ENCODE assay signal across 18 cellular contexts in the genomic region with DNA sequence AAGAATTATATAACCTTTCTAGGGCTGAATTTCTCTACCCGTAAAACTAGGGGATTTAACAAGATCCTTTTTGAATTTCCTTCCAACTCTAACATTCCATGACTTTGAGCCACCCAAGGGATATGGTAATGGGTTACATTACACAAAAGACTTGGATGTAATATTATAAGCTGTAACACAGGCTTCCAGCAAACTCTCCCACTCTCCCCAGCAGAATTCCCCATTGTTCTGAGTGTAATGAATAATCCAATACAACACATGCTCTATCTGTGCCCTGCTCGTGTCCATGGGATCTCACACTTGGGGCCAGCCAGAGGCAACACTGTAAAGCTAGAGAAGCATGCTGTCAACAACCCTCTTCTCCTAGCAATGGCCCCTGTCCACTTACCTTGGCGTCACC.
A peak's percentile ranks its signal among the peaks of the same experiment; 100 is the strongest.
DNase-seq lines count a peak whose midpoint lies in the region; TF ChIP-seq lines count a peak whose summit lies in the region.
"Had no signal": no experiment of that assay in that cellular context is flagged by ENCODE, and none has a peak within 500 bp of the region (broad histone marks: within the 10 kb centered on the region; RNA-seq: fewer than 3 reads in every experiment).

No MANE protein-coding gene starts in this region.

- POLR2A ChIA-PET in activated CD4-positive, alpha-beta memory T cell treated with anti-CD3 and anti-CD28 coated beads, Interleukin-2, amount 10 ng/mL, durations not matched to agents 7 days and 5 days (lab: Charles Lee), result no interaction called here

- peaks cover 16% of the 10 kb centered on the region for H3K4me1 Mint-ChIP-seq in progenitor cell of endocrine pancreas (ENCODE audit: low read depth)
- H3K4me1 Mint-ChIP-seq in activated CD4-positive, alpha-beta memory T cell treated with anti-CD3 and anti-CD28 coated beads, Interleukin-2, amount 10 ng/mL, durations not matched to agents 7 days and 5 days, result no peaks in the 10 kb centered on the region
- H3K4me1 Mint-ChIP-seq: CD4-positive, alpha-beta memory T cell had no signal

- H3K4me3 Mint-ChIP-seq in progenitor cell of endocrine pancreas (ENCODE audit: low read depth), result no peak overlapping the region
- H3K4me3 Mint-ChIP-seq in activated CD4-positive, alpha-beta memory T cell treated with anti-CD3 and anti-CD28 coated beads, Interleukin-2, amount 10 ng/mL, durations not matched to agents 7 days and 5 days, result no peak overlapping the region
- H3K4me3 Mint-ChIP-seq: CD4-positive, alpha-beta memory T cell had no signal

- peaks cover 11% of the 10 kb centered on the region for H3K27me3 Mint-ChIP-seq in progenitor cell of endocrine pancreas
- H3K27me3 Mint-ChIP-seq in activated CD4-positive, alpha-beta memory T cell treated with anti-CD3 and anti-CD28 coated beads, Interleukin-2, amount 10 ng/mL, durations not matched to agents 7 days and 5 days, result no peaks in the 10 kb centered on the region
- H3K27me3 Mint-ChIP-seq: CD4-positive, alpha-beta memory T cell had no signal

- H3K9me3 Mint-ChIP-seq in progenitor cell of endocrine pancreas (ENCODE audit: low read depth), result peaks cover 2% of the 10 kb centered on the region
- H3K9me3 Mint-ChIP-seq in activated CD4-positive, alpha-beta memory T cell treated with anti-CD3 and anti-CD28 coated beads, Interleukin-2, amount 10 ng/mL, durations not matched to agents 7 days and 5 days, result peaks cover 35% of the 10 kb centered on the region

- no peak for TF ChIP-seq CTCF in progenitor cell of endocrine pancreas (IDR thresholded peaks at IDR 0.05; ENCODE audit: unreplicated experiment)

- CTCF ChIA-PET in activated CD4-positive, alpha-beta memory T cell treated with anti-CD3 and anti-CD28 coated beads, Interleukin-2, amount 10 ng/mL, durations not matched to agents 7 days and 5 days (lab: Charles Lee), result no interaction called here

- H3K36me3 Mint-ChIP-seq in progenitor cell of endocrine pancreas (ENCODE audit: insufficient read depth), result no peaks in the 10 kb centered on the region
- H3K36me3 Mint-ChIP-seq in activated CD4-positive, alpha-beta memory T cell treated with anti-CD3 and anti-CD28 coated beads, Interleukin-2, amount 10 ng/mL, durations not matched to agents 7 days and 5 days (ENCODE audit: low read depth), result no peaks in the 10 kb centered on the region

- H3K27ac Mint-ChIP-seq in progenitor cell of endocrine pancreas, result peak overlapping the region; percentile 25
- no peak overlapping the region for H3K27ac Mint-ChIP-seq in activated CD4-positive, alpha-beta memory T cell treated with anti-CD3 and anti-CD28 coated beads, Interleukin-2, amount 10 ng/mL, durations not matched to agents 7 days and 5 days
- H3K27ac Mint-ChIP-seq: CD4-positive, alpha-beta memory T cell had no signal

- DNase-seq in astrocyte of the hippocampus (ENCODE audit: low read depth, low spot score) (peak; percentile 15), fibroblast of peridontal ligament (ENCODE audit: extremely low read depth) (peak; percentile 18), progenitor cell of endocrine pancreas (ENCODE audit: low spot score, unreplicated experiment) (no peak), stromal cell of bone marrow (ENCODE audit: low read depth) (peak; percentile 41), AG08395 (ENCODE audit: low spot score) (no peak), GF-D8 (lab: John Stamatoyannopoulos, UW) (no peak)
- no peak for DNase-seq in activated CD4-positive, alpha-beta memory T cell treated with anti-CD3 and anti-CD28 coated beads, Interleukin-2, amount 10 ng/mL, durations not matched to agents 7 days and 5 days
- DNase-seq: 8988T; ACHN; C1 segment of cervical spinal cord; Calu3; CD4-positive, alpha-beta memory T cell; COR-L47; DMS53; DMS79 treated with DMSO at 0.1 percent for 48 hours; GM23248; H7; HCEC 1CT had no signal

Comparison
In these comparisons a context has a peak if more than half of its experiments do, and no peak if none do; other contexts are left out.
1. DNase-seq: peak in astrocyte of the hippocampus (single experiment), fibroblast of peridontal ligament (single experiment) and stromal cell of bone marrow (single experiment); none in progenitor cell of endocrine pancreas (single experiment), activated CD4-positive, alpha-beta memory T cell treated with anti-CD3 and anti-CD28 coated beads, Interleukin-2, amount 10 ng/mL, durations not matched to agents 7 days and 5 days (single experiment), AG08395 (single experiment) and GF-D8 (single experiment).